Comparison of ENCODE assay signal across 16 cellular contexts in genomic region chr3:8509961-8510360, GRCh38. TPM values are rescaled to one million over a fixed set of nuclear protein-coding genes. Genes with fewer than 3 reads are reported as not detected.
DNase-seq lines count a peak whose midpoint lies in the region; ATAC-seq, FAIRE-seq and TF ChIP-seq lines count a peak whose summit lies in the region.
"Had no signal": no experiment of that assay in that cellular context is flagged by ENCODE, and none has a peak within 500 bp of the region (broad histone marks: within the 10 kb centered on the region; RNA-seq: fewer than 3 reads in every experiment).

No MANE protein-coding gene starts in this region.

- H3K4me2 ChIP-seq in trophoblast cell (ENCODE audit: low read length): no peak overlapping the region
- H3K4me2 ChIP-seq in HepG2 (ENCODE audit: low read depth, low read length): no peak overlapping the region

- H3K79me2 ChIP-seq in trophoblast cell (ENCODE audit: control insufficient read depth, insufficient read depth, low read length, poor library complexity) (no peaks in the 10 kb centered on the region), HepG2 (ENCODE audit: insufficient read depth, low read length) (no peaks in the 10 kb centered on the region)

- no peak overlapping the region for H4K8ac ChIP-seq in trophoblast cell (ENCODE audit: low read depth, low read length)

- BruUV-seq in Panc1 (replicated peaks; lab: Mats Ljungman, UMichigan) (no TSS peak), HepG2 (replicated peaks; lab: Mats Ljungman, UMichigan) (no TSS peak)

- no peak overlapping the region for H2BK120ac ChIP-seq in trophoblast cell (ENCODE audit: insufficient read depth, low read length, poor library complexity)

- H2AK5ac ChIP-seq in trophoblast cell (ENCODE audit: low read length): no peak overlapping the region

- peak; percentile 82 for ATAC-seq in Panc1
- ATAC-seq in HepG2: no peak
- ATAC-seq: naive thymus-derived CD4-positive, alpha-beta T cell had no signal

- H3K4me3 Mint-ChIP-seq in nephron progenitor cell: no peak overlapping the region
- H3K4me3 Mint-ChIP-seq: activated T-helper 1 cell treated with anti-CD3 and anti-CD28 coated beads, Interleukin-12 subunit alpha, Interleukin-12 subunit beta, Interleukin-2, Interleukin-4 antibody, amounts not matched to agents 30 ng/mL and 10 ng/mL and 1 ng/mL, durations not matched to agents 14 hours and 24 hours and 36 hours; naive thymus-derived CD4-positive, alpha-beta T cell had no signal

- no peak overlapping the region for H4K91ac ChIP-seq in trophoblast cell (ENCODE audit: low read depth, low read length)

- H3K4me3 ChIP-seq in Panc1 (ENCODE audit: low read depth in 2 of 2, low read length in 2 of 2): no peak overlapping the region
- H3K4me3 ChIP-seq in epithelial cell of proximal tubule (ENCODE audit: low read depth, low read length): no peak overlapping the region
- no peak overlapping the region for H3K4me3 ChIP-seq in trophoblast cell (ENCODE audit: low read depth, low read length)
- no peak overlapping the region for H3K4me3 ChIP-seq in HepG2 (replicated peaks in 1 of 3; ENCODE audit: insufficient read depth in 1 of 3, low read depth in 2 of 3, low read length in 3 of 3)

- TF ChIP-seq POLR2A in HepG2 (IDR thresholded peaks at IDR 0.05; ENCODE audit: insufficient read depth in 1 of 2, low read depth in 2 of 2, low read length in 2 of 2): no peak

- no peak overlapping the region for H4K12ac ChIP-seq in trophoblast cell (ENCODE audit: low read depth, low read length)

- no peak overlapping the region for H3K14ac ChIP-seq in trophoblast cell (ENCODE audit: low read length)

- no CpG with 5 or more reads among the region's 6 CpGs for WGBS in trophoblast cell (ENCODE audit: extremely low coverage, insufficient coverage, insufficient read length)
- WGBS in HepG2 (ENCODE audit: low lambda C conversion rate): 89% methylated on average over 5 of the region's 6 CpGs

- H3K27me3 Mint-ChIP-seq in nephron progenitor cell (ENCODE audit: low read depth, poor library complexity): peaks cover 6% of the 10 kb centered on the region

- H3K23ac ChIP-seq in trophoblast cell (ENCODE audit: low read length): no peak overlapping the region

- TF ChIP-seq EP300 in HepG2 (IDR thresholded peaks at IDR 0.05; ENCODE audit: low read depth in 2 of 2, low read length in 2 of 2) (no peak), HepG2 (CRISPR knock-in tag; IDR thresholded peaks at IDR 0.05; ENCODE audit: borderline replicate concordance) (no peak)

- H3K27ac Mint-ChIP-seq in nephron progenitor cell: no peak overlapping the region
- H3K27ac Mint-ChIP-seq: activated T-helper 1 cell treated with anti-CD3 and anti-CD28 coated beads, Interleukin-12 subunit alpha, Interleukin-12 subunit beta, Interleukin-2, Interleukin-4 antibody, amounts not matched to agents 30 ng/mL and 10 ng/mL and 1 ng/mL, durations not matched to agents 14 hours and 24 hours and 36 hours; naive thymus-derived CD4-positive, alpha-beta T cell had no signal

- intact Hi-C loops in Panc1 (cut with micrococcal nuclease; ENCODE audit: unreplicated experiment): no loop called here
- intact Hi-C loops in HepG2 (cut with micrococcal nuclease; ENCODE audit: unreplicated experiment): loop anchor here (10.0 kb wide), 1 partner anchor 95 kb away; no protein-coding TSS in a partner anchor
- intact Hi-C loops in cardiac septum (cut with DNase I): no loop called here

- H3K27me3 ChIP-seq in Panc1 (ENCODE audit: control insufficient read depth, insufficient read depth, low read length): no peaks in the 10 kb centered on the region
- H3K27me3 ChIP-seq in trophoblast cell (ENCODE audit: insufficient read depth, low read length): no peaks in the 10 kb centered on the region
- no peaks in the 10 kb centered on the region for H3K27me3 ChIP-seq in HepG2 (ENCODE audit: control insufficient read depth in 1 of 2, insufficient read depth in 2 of 2, low read length in 2 of 2)

- peaks cover 8% of the 10 kb centered on the region for H3K36me3 Mint-ChIP-seq in nephron progenitor cell (ENCODE audit: low read depth)
- H3K36me3 Mint-ChIP-seq: naive thymus-derived CD4-positive, alpha-beta T cell had no signal

- no peak for TF ChIP-seq RAD21 in HepG2 (CRISPR knock-in tag; IDR thresholded peaks at IDR 0.05)

- no peak overlapping the region for H2BK12ac ChIP-seq in trophoblast cell (ENCODE audit: low read length)

- POLR2A ChIA-PET in Panc1 (lab: Charles Lee) (no interaction called here), HepG2 (lab: Yijun Ruan, JAX) (no interaction called here)

- CTCF ChIA-PET in Panc1 (lab: Charles Lee) (no interaction called here), HepG2 (lab: Yijun Ruan, JAX; ENCODE audit: low intra/inter-chr PET ratio, low total read pairs) (no interaction called here)

- H3K9me3 Mint-ChIP-seq in nephron progenitor cell: peaks cover 3% of the 10 kb centered on the region
- H3K9me3 Mint-ChIP-seq: activated T-helper 1 cell treated with anti-CD3 and anti-CD28 coated beads, Interleukin-12 subunit alpha, Interleukin-12 subunit beta, Interleukin-2, Interleukin-4 antibody, amounts not matched to agents 30 ng/mL and 10 ng/mL and 1 ng/mL, durations not matched to agents 14 hours and 24 hours and 36 hours had no signal

- no peak for TF ChIP-seq CTCF in Panc1 (IDR thresholded peaks at IDR 0.05)
- TF ChIP-seq CTCF in epithelial cell of proximal tubule (conservative IDR thresholded peaks at IDR 0.05; ENCODE audit: low read depth, low read length): no peak
- TF ChIP-seq CTCF in HepG2 (CRISPR knock-in tag; IDR thresholded peaks at IDR 0.05): no peak
- no peak for TF ChIP-seq CTCF in nephron progenitor cell (IDR thresholded peaks at IDR 0.05)

- H4K20me1 ChIP-seq in HepG2 (ENCODE audit: insufficient read depth, low read length): no peaks in the 10 kb centered on the region

- in situ Hi-C loops in Panc1 (cut with HindIII; ENCODE audit: low pct_unique_long_range_greater_than_20kb, low sequenced_read_pairs) (no loop called here), HepG2 (cut with HindIII; ENCODE audit: extremely low pct_ligation_motif_present, low pct_unique_long_range_greater_than_20kb) (no loop called here)

- H3K79me1 ChIP-seq in trophoblast cell (ENCODE audit: low read length): no peaks in the 10 kb centered on the region

- H3K9ac ChIP-seq in trophoblast cell (ENCODE audit: low read length): no peak overlapping the region
- H3K9ac ChIP-seq in HepG2 (ENCODE audit: insufficient read depth, low read depth, low read length): no peak overlapping the region

- H3K18ac ChIP-seq in trophoblast cell (ENCODE audit: low read length): no peak overlapping the region

- no peak overlapping the region for H3K4ac ChIP-seq in trophoblast cell (ENCODE audit: low read depth, low read length)

- H3K4me1 ChIP-seq in Panc1 (ENCODE audit: control insufficient read depth, insufficient read depth, low read length) (peaks cover 34% of the 10 kb centered on the region), trophoblast cell (ENCODE audit: control insufficient read depth in 1 of 2, insufficient read depth in 2 of 2, low read length in 2 of 2) (peaks cover 7 to 11% of the 10 kb centered on the region in 2 experiments), HepG2 (ENCODE audit: insufficient read depth, low read length) (peaks cover 25% of the 10 kb centered on the region)

- H3K9me3 ChIP-seq in Panc1 (ENCODE audit: control insufficient read depth, insufficient read depth, low read depth, low read length): no peaks in the 10 kb centered on the region
- no peaks in the 10 kb centered on the region for H3K9me3 ChIP-seq in trophoblast cell (ENCODE audit: insufficient read depth, low read depth, low read length)
- no peaks in the 10 kb centered on the region for H3K9me3 ChIP-seq in HepG2 (ENCODE audit: low read length)

- peaks cover 14% of the 10 kb centered on the region for H3K4me1 Mint-ChIP-seq in nephron progenitor cell
- H3K4me1 Mint-ChIP-seq: naive thymus-derived CD4-positive, alpha-beta T cell had no signal

- DNase-seq in AG20443 (ENCODE audit: low spot score) (peak; percentile 83), Panc1 (ENCODE audit: low read depth, low spot score) (peak; percentile 77), epithelial cell of proximal tubule (ENCODE audit: low read depth) (peak; percentile 87), trophoblast cell (peak; percentile 80 to 88), HepG2 (ENCODE audit: low spot score) (no peak), nephron progenitor cell (no peak), cardiac septum (ENCODE audit: low spot score) (no peak)
- no peak for DNase-seq in activated effector memory CD4-positive, alpha-beta T cell treated with anti-CD3 and anti-CD28 coated beads, Interleukin-2, amount 50 U/mL, for 16 hours
- DNase-seq: activated CD4-positive, CD25-positive, alpha-beta regulatory T cell treated with anti-CD3 and anti-CD28 coated beads, Interleukin-2, amount 50 U/mL, for 72 hours; H7; Karpas-422; naive thymus-derived CD4-positive, alpha-beta T cell; NCI-H2171 treated with DMSO at 0.1 percent for 48 hours; SHP77 treated with DMSO at 0.1 percent for 48 hours had no signal

- no peak overlapping the region for H2BK5ac ChIP-seq in trophoblast cell (ENCODE audit: low read depth, low read length, poor library complexity)

- no peaks in the 10 kb centered on the region; the same call in 1 of the 2 replicates for H3K36me3 ChIP-seq in Panc1 (ENCODE audit: control insufficient read depth, insufficient read depth, low read length)
- peaks cover 10 to 17% of the 10 kb centered on the region in 2 experiments for H3K36me3 ChIP-seq in trophoblast cell (ENCODE audit: control insufficient read depth in 1 of 2, insufficient read depth in 2 of 2, low read length in 2 of 2)
- peaks cover 0 to 5% of the 10 kb centered on the region in 2 experiments; a peak in 1 of 5 replicates for H3K36me3 ChIP-seq in HepG2 (replicated peaks in 1 of 2; ENCODE audit: control insufficient read depth in 1 of 2, insufficient read depth in 2 of 2, low read length in 2 of 2)

- H2AFZ ChIP-seq in trophoblast cell (ENCODE audit: insufficient read depth, low read length, poor library complexity) (no peak overlapping the region), HepG2 (ENCODE audit: low read length) (no peak overlapping the region)

- H3K27ac ChIP-seq in Panc1 (ENCODE audit: low read length) (no peak overlapping the region), trophoblast cell (ENCODE audit: low read depth, low read length) (no peak overlapping the region), HepG2 (ENCODE audit: extremely low read length, insufficient read depth, low read length) (no peak overlapping the region)
- H3K27ac ChIP-seq: C4-2B had no signal

- FAIRE-seq in HepG2 (lab: Jason Lieb, UNC): no peak

RNA-seq across cellular contexts. Expression of gene LMCD1, which starts 8.3 kb away (rescaled TPM):
- total RNA-seq in Panc1 (2021; ENCODE audit: unreplicated experiment) (24.8 TPM), epithelial cell of proximal tubule (69.0 and 70.2 TPM in 2 replicates), HepG2 (2016; rRNA removed; fragmentation: Illumina TruSeq; extraction: Trizol) (6.1 and 6.2 TPM in 2 replicates), cardiac septum (57.6 TPM)
- 37.8 TPM for polyA plus RNA-seq in Panc1 (2012; ENCODE audit: insufficient read length)
- 47.8 and 49.5 TPM in 2 replicates for polyA plus RNA-seq in trophoblast cell (2013)
- total RNA-seq in HepG2 (2016; cell fraction: cytosol; rRNA removed; fragmentation: Illumina TruSeq; extraction: Trizol; ENCODE audit: low read depth): 1.7 and 2.4 TPM in 2 replicates
- 5.4 and 5.9 TPM in 2 replicates for total RNA-seq in HepG2 (2016; cell fraction: insoluble cytoplasmic fraction; rRNA removed; fragmentation: Illumina TruSeq; extraction: Trizol)
- total RNA-seq in HepG2 (2016; cell fraction: membrane; rRNA removed; fragmentation: Illumina TruSeq; extraction: Trizol): 4.3 and 4.7 TPM in 2 replicates
- total RNA-seq in HepG2 (2016; cell fraction: nucleus; rRNA removed; fragmentation: Illumina TruSeq; extraction: Trizol): 3.8 and 6.4 TPM in 2 replicates
- 6.1 and 7.1 TPM in 2 replicates for polyA plus RNA-seq in HepG2 (2011; rRNA removed)
- 5.3 and 8.6 TPM in 2 replicates for polyA plus RNA-seq in HepG2 (2011; cell fraction: cytosol; rRNA removed)
- polyA plus RNA-seq in HepG2 (2011; cell fraction: nucleus; rRNA removed): 4.5 and 4.6 TPM in 2 replicates
- polyA plus RNA-seq in HepG2 (2012): 8.2 and 10.5 TPM in 2 replicates
- polyA plus RNA-seq in HepG2 (2016; cell fraction: cytosol; fragmentation: Illumina TruSeq; extraction: Trizol; ENCODE audit: low read depth): 1.5 and 2.2 TPM in 2 replicates
- polyA plus RNA-seq in HepG2 (2016; cell fraction: insoluble cytoplasmic fraction; fragmentation: Illumina TruSeq; extraction: Trizol; ENCODE audit: low read depth): 6.6 and 6.8 TPM in 2 replicates
- 3.0 and 3.5 TPM in 2 replicates for polyA plus RNA-seq in HepG2 (2016; cell fraction: membrane; fragmentation: Illumina TruSeq; extraction: Trizol; ENCODE audit: low read depth)
- polyA plus RNA-seq in HepG2 (2016; cell fraction: nucleus; fragmentation: Illumina TruSeq; extraction: Trizol; ENCODE audit: insufficient read depth, low read depth): 3.4 and 4.0 TPM in 2 replicates
- 0.09 and 5.2 TPM in 2 replicates for polyA minus RNA-seq in HepG2 (2011; rRNA and poly(A)+ RNA removed; ENCODE audit: low replicate concordance)
- 3.3 and 4.0 TPM in 2 replicates for polyA minus RNA-seq in HepG2 (2011; cell fraction: cytosol; rRNA and poly(A)+ RNA removed)
- 4.4 and 9.5 TPM in 2 replicates for polyA minus RNA-seq in HepG2 (2011; cell fraction: nucleus; rRNA and poly(A)+ RNA removed)
- polyA plus RNA-seq: naive thymus-derived CD4-positive, alpha-beta T cell had no signal

Comparison
In these comparisons a context has a peak if more than half of its experiments do, and no peak if none do; other contexts are left out.
1. DNase-seq: peak in AG20443 (single experiment), Panc1 (single experiment), epithelial cell of proximal tubule (single experiment) and trophoblast cell (2 of 2); none in HepG2 (single experiment), activated effector memory CD4-positive, alpha-beta T cell treated with anti-CD3 and anti-CD28 coated beads, Interleukin-2, amount 50 U/mL, for 16 hours (single experiment), nephron progenitor cell (single experiment) and cardiac septum (single experiment).